8 cellular contexts compared by ENCODE assay signal in the genomic region with DNA sequence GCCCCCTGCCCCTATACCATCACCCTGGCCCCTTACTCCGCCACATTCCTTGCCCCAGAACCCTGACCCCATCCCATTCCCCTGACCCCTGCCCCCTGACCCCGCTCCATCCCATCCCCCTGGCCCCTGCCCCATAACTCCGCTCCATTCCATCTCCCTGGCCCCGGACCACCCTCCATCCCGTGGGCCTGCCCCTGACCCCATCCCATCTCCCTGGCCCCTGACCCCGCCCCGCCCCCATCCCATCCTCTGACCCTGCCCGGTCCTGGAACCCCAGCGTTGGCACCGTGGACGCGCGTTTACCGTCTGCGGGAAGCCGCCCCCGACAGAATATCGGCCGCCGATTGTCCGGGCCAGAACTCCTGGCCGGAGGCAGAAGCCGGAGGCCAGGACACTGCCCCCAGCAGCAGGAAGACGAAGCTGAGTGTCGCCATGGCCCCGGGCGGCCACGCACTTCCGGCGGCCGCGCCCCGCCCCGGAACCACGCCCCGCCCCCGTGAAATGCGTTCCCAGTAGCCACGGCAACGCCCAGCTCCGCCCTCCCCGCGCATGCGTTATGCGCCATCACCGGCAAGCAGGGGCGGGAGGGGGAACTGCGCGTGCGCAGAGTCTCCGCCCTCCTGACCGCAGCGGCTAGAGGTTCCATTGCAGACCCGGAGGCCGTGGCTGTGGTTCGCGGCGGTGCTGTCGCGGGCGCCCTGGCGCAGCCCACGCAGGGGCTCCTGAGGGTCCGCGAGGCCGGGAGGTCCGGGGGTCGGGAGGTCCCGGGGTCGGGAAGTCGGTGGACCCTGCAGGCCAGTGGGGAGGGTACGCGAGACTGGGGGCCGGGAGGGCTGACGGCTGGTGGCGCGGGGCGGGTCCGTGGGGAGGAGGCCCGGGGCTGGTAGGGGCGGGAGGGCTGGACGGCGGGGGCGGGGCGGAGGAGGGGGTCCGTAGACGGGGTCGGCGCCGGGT. TPM values are rescaled to one million over a fixed set of nuclear protein-coding genes. Genes with fewer than 3 reads are reported as not detected.
DNase-seq lines count a peak whose midpoint lies in the region; ATAC-seq and TF ChIP-seq lines count a peak whose summit lies in the region.

A gene with protein sequence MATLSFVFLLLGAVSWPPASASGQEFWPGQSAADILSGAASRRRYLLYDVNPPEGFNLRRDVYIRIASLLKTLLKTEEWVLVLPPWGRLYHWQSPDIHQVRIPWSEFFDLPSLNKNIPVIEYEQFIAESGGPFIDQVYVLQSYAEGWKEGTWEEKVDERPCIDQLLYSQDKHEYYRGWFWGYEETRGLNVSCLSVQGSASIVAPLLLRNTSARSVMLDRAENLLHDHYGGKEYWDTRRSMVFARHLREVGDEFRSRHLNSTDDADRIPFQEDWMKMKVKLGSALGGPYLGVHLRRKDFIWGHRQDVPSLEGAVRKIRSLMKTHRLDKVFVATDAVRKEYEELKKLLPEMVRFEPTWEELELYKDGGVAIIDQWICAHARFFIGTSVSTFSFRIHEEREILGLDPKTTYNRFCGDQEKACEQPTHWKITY (minus strand): TSS at position 458 of the 954 bp plus-strand sequence. CDS start 24 bp downstream, at position 434.

- peak; percentile 85 for ATAC-seq in HG02642 (IDR thresholded peaks at IDR 0.05; ENCODE audit: poor library complexity, unreplicated experiment)

- no peaks in the 10 kb centered on the region for H3K9me3 Mint-ChIP-seq in activated naive CD4-positive, alpha-beta T cell treated with anti-CD3 and anti-CD28 coated beads, Interleukin-2, amount 50 U/mL, for 24 hours

- H3K4me1 Mint-ChIP-seq in activated naive CD4-positive, alpha-beta T cell treated with anti-CD3 and anti-CD28 coated beads, Interleukin-2, amount 50 U/mL, for 24 hours: peaks cover 41% of the 10 kb centered on the region

- DNase-seq in GM10266 (ENCODE audit: extremely low spot score) (peak; percentile 100), NCI-H1105 treated with DMSO at 0.1 percent for 48 hours (lab: John Stamatoyannopoulos, UW) (peak; percentile 90), SKM-1 (lab: John Stamatoyannopoulos, UW; ENCODE audit: unreplicated experiment) (peak; percentile 75), germinal center (ENCODE audit: low spot score) (peak; percentile 98), occipital lobe (lab: John Stamatoyannopoulos, UW) (peak; percentile 95), superior temporal gyrus (ENCODE audit: extremely low spot score) (peak; percentile 95)

- H3K36me3 Mint-ChIP-seq in activated naive CD4-positive, alpha-beta T cell treated with anti-CD3 and anti-CD28 coated beads, Interleukin-2, amount 50 U/mL, for 24 hours: peaks cover 2% of the 10 kb centered on the region

- no peaks in the 10 kb centered on the region for H3K27me3 Mint-ChIP-seq in activated naive CD4-positive, alpha-beta T cell treated with anti-CD3 and anti-CD28 coated beads, Interleukin-2, amount 50 U/mL, for 24 hours

- peak within 1 kb of the TSS; percentile 94 for H3K27ac Mint-ChIP-seq in activated naive CD4-positive, alpha-beta T cell treated with anti-CD3 and anti-CD28 coated beads, Interleukin-2, amount 50 U/mL, for 24 hours

- peak within 1 kb of the TSS; percentile 85 for H3K4me3 Mint-ChIP-seq in activated naive CD4-positive, alpha-beta T cell treated with anti-CD3 and anti-CD28 coated beads, Interleukin-2, amount 50 U/mL, for 24 hours

- no peak for TF ChIP-seq CTCF in GM10266 (IDR thresholded peaks at IDR 0.05; ENCODE audit: control insufficient read depth, insufficient read depth, low read depth, missing control alignments)

RNA-seq across cellular contexts. Expression of the gene that starts here (rescaled TPM):
- 9.8 TPM for total RNA-seq in occipital lobe

Comparison
In these comparisons a context has a peak if more than half of its experiments do, and no peak if none do; other contexts are left out.
1. Peak in every context shown above with its lines: DNase-seq and ATAC-seq.